8 cellular contexts compared by ENCODE assay signal in the genomic region with DNA sequence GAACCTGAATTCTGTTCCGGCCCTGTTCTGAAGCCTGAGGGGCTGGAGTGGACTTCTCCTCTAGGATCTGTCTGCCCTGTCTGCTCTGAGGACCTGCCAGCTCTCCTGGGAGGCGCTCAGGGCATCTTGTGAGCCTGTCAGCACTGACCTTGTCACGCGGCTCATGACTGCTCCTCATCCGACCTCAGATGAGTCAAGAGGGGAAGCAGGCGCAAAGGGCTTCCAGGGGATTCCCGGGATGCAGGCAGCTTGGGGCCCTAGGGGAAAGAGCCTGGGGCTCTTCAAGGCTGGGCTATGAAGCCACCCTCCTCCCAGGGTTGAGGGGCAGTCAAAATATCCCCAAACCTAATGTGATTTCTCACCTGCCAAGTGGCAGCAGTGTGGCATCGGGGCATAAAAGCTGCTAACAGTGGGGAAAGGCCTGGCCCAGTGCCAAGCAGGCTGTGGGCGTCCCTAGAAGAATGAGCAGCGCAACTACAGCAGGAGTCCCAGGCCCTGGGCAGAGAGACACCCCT. TPM values are rescaled to one million over a fixed set of nuclear protein-coding genes. Genes with fewer than 3 reads are reported as not detected.
DNase-seq lines count a peak whose midpoint lies in the region; ATAC-seq lines count a peak whose summit lies in the region.

No MANE protein-coding gene starts in this region.

- CTCF ChIA-PET in activated CD8-positive, alpha-beta T cell treated with anti-CD3 and anti-CD28 coated beads, Interleukin-2, amount 10 ng/mL, durations not matched to agents 7 days and 5 days (lab: Charles Lee) = interaction anchor here (2.2 to 4.7 kb wide), 2 partner anchors 10 to 74 kb away, joined by 6 to 29 read pairs; no protein-coding TSS in a partner anchor

- H3K27me3 ChIP-seq in effector memory CD4-positive, alpha-beta T cell (replicated peaks; ENCODE audit: control insufficient read depth, insufficient read depth, low read length, poor library complexity, severe bottlenecking) = no peaks in the 10 kb centered on the region

- H3K27ac Mint-ChIP-seq in activated CD8-positive, alpha-beta T cell treated with anti-CD3 and anti-CD28 coated beads, Interleukin-2, amount 10 ng/mL, durations not matched to agents 7 days and 5 days = peak overlapping the region; percentile 80
- H3K27ac Mint-ChIP-seq in stimulated activated naive CD8-positive, alpha-beta T cell treated with anti-CD3 and anti-CD28 coated beads, Interleukin-15, amount 100 ng/mL, for 72 hours = peak overlapping the region; percentile 90 to 91

- no peaks in the 10 kb centered on the region for H3K36me3 Mint-ChIP-seq in activated CD8-positive, alpha-beta T cell treated with anti-CD3 and anti-CD28 coated beads, Interleukin-2, amount 10 ng/mL, durations not matched to agents 7 days and 5 days (ENCODE audit: low read depth)

- H3K4me3 Mint-ChIP-seq in activated CD8-positive, alpha-beta T cell treated with anti-CD3 and anti-CD28 coated beads, Interleukin-2, amount 10 ng/mL, durations not matched to agents 7 days and 5 days = no peak overlapping the region
- H3K4me3 Mint-ChIP-seq in stimulated activated naive CD8-positive, alpha-beta T cell treated with anti-CD3 and anti-CD28 coated beads, Interleukin-15, amount 100 ng/mL, for 72 hours = peak overlapping the region; percentile 66 to 72

- peaks cover 28% of the 10 kb centered on the region for H3K4me1 Mint-ChIP-seq in activated CD8-positive, alpha-beta T cell treated with anti-CD3 and anti-CD28 coated beads, Interleukin-2, amount 10 ng/mL, durations not matched to agents 7 days and 5 days (ENCODE audit: low read depth)
- peaks cover 29% of the 10 kb centered on the region for H3K4me1 Mint-ChIP-seq in stimulated activated naive CD8-positive, alpha-beta T cell treated with anti-CD3 and anti-CD28 coated beads, Interleukin-15, amount 100 ng/mL, for 72 hours

- H3K36me3 ChIP-seq in effector memory CD4-positive, alpha-beta T cell (ENCODE audit: control insufficient read depth, insufficient read depth, low read length) = no peaks in the 10 kb centered on the region

- peak; percentile 58 for DNase-seq in COR-L47 (lab: John Stamatoyannopoulos, UW)
- peak; percentile 28 for DNase-seq in MV-4-11 (lab: John Stamatoyannopoulos, UW)
- DNase-seq in activated CD8-positive, alpha-beta T cell treated with anti-CD3 and anti-CD28 coated beads, Interleukin-2, amount 10 ng/mL, durations not matched to agents 7 days and 5 days = peak; percentile 37
- peak; percentile 57 to 75 (median 67) for DNase-seq in effector memory CD4-positive, alpha-beta T cell
- DNase-seq in myocyte (ENCODE audit: low read depth) = peak; percentile 88
- DNase-seq in stimulated activated naive CD8-positive, alpha-beta T cell treated with anti-CD3 and anti-CD28 coated beads, Interleukin-15, amount 100 ng/mL, for 72 hours = peak; percentile 68 to 78
- no peak for DNase-seq in globus pallidus (ENCODE audit: low spot score)

- POLR2A ChIA-PET in activated CD8-positive, alpha-beta T cell treated with anti-CD3 and anti-CD28 coated beads, Interleukin-2, amount 10 ng/mL, durations not matched to agents 7 days and 5 days (lab: Charles Lee) = interaction anchor here (0.7 to 4.2 kb wide), 3 partner anchors 10 to 43 kb away, joined by 4 to 55 read pairs (median 5); a partner anchor contains a TSS

- H3K4me1 ChIP-seq in effector memory CD4-positive, alpha-beta T cell (ENCODE audit: control insufficient read depth, insufficient read depth, low read length, poor library complexity, severe bottlenecking) = peaks cover 24% of the 10 kb centered on the region

- H3K27me3 Mint-ChIP-seq in activated CD8-positive, alpha-beta T cell treated with anti-CD3 and anti-CD28 coated beads, Interleukin-2, amount 10 ng/mL, durations not matched to agents 7 days and 5 days (ENCODE audit: low read depth) = no peaks in the 10 kb centered on the region
- no peaks in the 10 kb centered on the region for H3K27me3 Mint-ChIP-seq in stimulated activated naive CD8-positive, alpha-beta T cell treated with anti-CD3 and anti-CD28 coated beads, Interleukin-15, amount 100 ng/mL, for 72 hours

- H3K4me3 ChIP-seq in effector memory CD4-positive, alpha-beta T cell (ENCODE audit: insufficient read depth, low read depth, low read length, poor library complexity, severe bottlenecking) = no peak overlapping the region

- no peaks in the 10 kb centered on the region for H3K9me3 ChIP-seq in effector memory CD4-positive, alpha-beta T cell (ENCODE audit: control insufficient read depth, low read length)

- H3K27ac ChIP-seq in effector memory CD4-positive, alpha-beta T cell (ENCODE audit: insufficient read depth, low read length, poor library complexity, severe bottlenecking) = peak overlapping the region; percentile 46

- H3K9me3 Mint-ChIP-seq in activated CD8-positive, alpha-beta T cell treated with anti-CD3 and anti-CD28 coated beads, Interleukin-2, amount 10 ng/mL, durations not matched to agents 7 days and 5 days (ENCODE audit: insufficient read depth) = no peaks in the 10 kb centered on the region
- no peaks in the 10 kb centered on the region for H3K9me3 Mint-ChIP-seq in stimulated activated naive CD8-positive, alpha-beta T cell treated with anti-CD3 and anti-CD28 coated beads, Interleukin-15, amount 100 ng/mL, for 72 hours

- peak; percentile 64 for ATAC-seq in GM21390 (IDR thresholded peaks at IDR 0.05; ENCODE audit: unreplicated experiment)
- peak; percentile 27 for ATAC-seq in activated CD8-positive, alpha-beta T cell treated with anti-CD3 and anti-CD28 coated beads, Interleukin-2, amount 10 ng/mL, durations not matched to agents 7 days and 5 days
- ATAC-seq in stimulated activated naive CD8-positive, alpha-beta T cell treated with anti-CD3 and anti-CD28 coated beads, Interleukin-15, amount 100 ng/mL, for 72 hours = peak; percentile 89

RNA-seq across cellular contexts. Expression of a gene that starts 27.6 kb away (rescaled TPM):
- 1 to 10 TPM; 9.1 to 9.5 TPM for total RNA-seq in activated CD8-positive, alpha-beta T cell treated with anti-CD3 and anti-CD28 coated beads, Interleukin-2, amount 10 ng/mL, durations not matched to agents 7 days and 5 days
- total RNA-seq in myocyte = 2.5 and 4.6 TPM in 2 replicates
- 3.9 TPM for polyA plus RNA-seq in myocyte (2012)

RNA-seq across cellular contexts. Expression of a gene that starts 42.3 kb away (rescaled TPM):
- total RNA-seq in activated CD8-positive, alpha-beta T cell treated with anti-CD3 and anti-CD28 coated beads, Interleukin-2, amount 10 ng/mL, durations not matched to agents 7 days and 5 days = 10 to 100 TPM; 25.8 to 26.4 TPM
- total RNA-seq in myocyte = 21.6 and 23.9 TPM in 2 replicates
- polyA plus RNA-seq in myocyte (2012) = 28.5 TPM

RNA-seq across cellular contexts. Expression of a gene that starts 58.6 kb away (rescaled TPM):
- 10 to 100 TPM; 69.1 to 71.1 TPM for total RNA-seq in activated CD8-positive, alpha-beta T cell treated with anti-CD3 and anti-CD28 coated beads, Interleukin-2, amount 10 ng/mL, durations not matched to agents 7 days and 5 days
- total RNA-seq in myocyte = 8.9 and 13.5 TPM in 2 replicates
- 7.4 TPM for polyA plus RNA-seq in myocyte (2012)

Comparison
In these comparisons a context has a peak if more than half of its experiments do, and no peak if none do; other contexts are left out.
1. ATAC-seq: peak in every context shown above with its lines; median percentile 89 in stimulated activated naive CD8-positive, alpha-beta T cell treated with anti-CD3 and anti-CD28 coated beads, Interleukin-15, amount 100 ng/mL, for 72 hours; 64 in GM21390; 27 in activated CD8-positive, alpha-beta T cell treated with anti-CD3 and anti-CD28 coated beads, Interleukin-2, amount 10 ng/mL, durations not matched to agents 7 days and 5 days.